18 cellular contexts compared by ENCODE assay signal in the genomic region with DNA sequence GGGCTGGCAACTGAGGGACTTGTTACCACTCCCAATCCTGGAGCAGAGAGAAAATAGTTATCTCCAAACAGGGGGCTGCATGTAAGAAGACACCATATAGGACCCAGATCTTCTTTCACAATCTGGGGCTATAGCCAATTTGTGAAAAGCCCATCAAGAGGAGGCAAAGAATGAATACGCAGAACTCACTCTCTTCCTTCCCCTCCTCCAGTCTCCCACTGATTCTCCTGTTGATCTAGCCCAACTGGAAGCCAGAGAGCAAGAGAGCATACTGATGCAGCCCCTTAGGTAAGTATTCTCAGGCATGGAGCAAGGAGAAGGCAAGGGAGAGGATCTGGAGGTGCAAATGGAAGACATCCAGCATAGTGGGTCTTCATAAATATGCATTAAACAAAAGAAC. TPM values are rescaled to one million over a fixed set of nuclear protein-coding genes. Genes with fewer than 3 reads are reported as not detected.
DNase-seq lines count a peak whose midpoint lies in the region; ATAC-seq and TF ChIP-seq lines count a peak whose summit lies in the region.
"Had no signal": no experiment of that assay in that cellular context is flagged by ENCODE, and none has a peak within 500 bp of the region (broad histone marks: within the 10 kb centered on the region; RNA-seq: fewer than 3 reads in every experiment).

No MANE protein-coding gene starts in this region.

- no peak overlapping the region for H4K5ac ChIP-seq in H9 (ENCODE audit: insufficient read length, low read depth, low read length)

- TF ChIP-seq POLR2A in prostate gland (IDR thresholded peaks at IDR 0.05): no peak

- H3K27ac Mint-ChIP-seq in H9 (no peak overlapping the region; a peak in 1 of 7 replicates), WTC11 (0 out of 2 replicates have a peak overlapping the region, but pooled peaks have one; percentile 3)
- H3K27ac Mint-ChIP-seq: CD4-positive, alpha-beta memory T cell had no signal

- H3K4ac ChIP-seq in H9 (ENCODE audit: low read depth, low read length): no peak overlapping the region

- intact Hi-C loops in prostate gland (cut with DNase I): no loop called here

- H2BK12ac ChIP-seq in H9 (ENCODE audit: insufficient read length, low read depth, low read length): no peak overlapping the region

- H3K4me3 ChIP-seq in iPS-20b (ENCODE audit: low read length) (peak overlapping the region; percentile 39; the same call in 1 of the 2 replicates), prostate gland (no peak overlapping the region), osteoblast (ENCODE audit: insufficient read depth, low read length) (no peak overlapping the region)

- H2BK5ac ChIP-seq in H9 (ENCODE audit: insufficient read length, low read length): no peak overlapping the region

- H3K27me3 ChIP-seq in H9 (ENCODE audit: insufficient read depth, low read length) (no peaks in the 10 kb centered on the region), iPS-20b (ENCODE audit: insufficient read depth, low read length) (no peaks in the 10 kb centered on the region), prostate gland (replicated peaks; ENCODE audit: insufficient read depth) (no peaks in the 10 kb centered on the region), osteoblast (ENCODE audit: insufficient read depth, low read length) (no peaks in the 10 kb centered on the region)

- no peak overlapping the region for H2BK15ac ChIP-seq in H9 (ENCODE audit: low read depth, low read length)

- H2BK120ac ChIP-seq in H9 (ENCODE audit: low read depth, low read length, poor library complexity, severe bottlenecking): no peak overlapping the region

- no peaks in the 10 kb centered on the region for H3K23me2 ChIP-seq in H9 (ENCODE audit: insufficient read length, low read depth, low read length, poor library complexity, severe bottlenecking)

- H4K91ac ChIP-seq in H9 (ENCODE audit: insufficient read length, low read depth, low read length): no peak overlapping the region

- no CpG with 5 or more reads among the region's 1 CpG for WGBS in H9 (ENCODE audit: extremely low coverage, insufficient read length, low lambda C conversion rate)
- 69% methylated on average over 1 of the region's 1 CpG for WGBS in prostate gland

- H4K20me1 ChIP-seq in H9 (ENCODE audit: control insufficient read depth, insufficient read depth, insufficient read length) (no peaks in the 10 kb centered on the region), osteoblast (ENCODE audit: insufficient read depth, low read length) (no peaks in the 10 kb centered on the region)

- peak; percentile 36; the same call in 1 of the 2 replicates for ATAC-seq in WTC11

- no peak overlapping the region for H3K14ac ChIP-seq in H9 (ENCODE audit: insufficient read depth, low read length)

- no peak for DNase-seq in H9
- no peak for DNase-seq in WTC11 (ENCODE audit: low spot score)
- DNase-seq in prostate gland (ENCODE audit: low spot score): no peak
- DNase-seq in osteoblast (ENCODE audit: insufficient read length, low spot score, missing footprints): no peak
- DNase-seq in H4 (ENCODE audit: low spot score): no peak
- DNase-seq: C1 segment of cervical spinal cord; Calu3; CD4-positive, alpha-beta memory T cell; COR-L47; DMS53; DMS79 treated with DMSO at 0.1 percent for 48 hours; GF-D8; HCEC 1CT had no signal

- H3K79me2 ChIP-seq in H9 (ENCODE audit: insufficient read depth, low read length) (no peaks in the 10 kb centered on the region), osteoblast (ENCODE audit: insufficient read depth, low read length) (no peaks in the 10 kb centered on the region)

- H3K18ac ChIP-seq in H9 (ENCODE audit: insufficient read length, low read depth, low read length): no peak overlapping the region

- H3K9me3 ChIP-seq in H9 (ENCODE audit: control insufficient read depth, low read depth, low read length) (no peaks in the 10 kb centered on the region), iPS-20b (ENCODE audit: insufficient read depth, low read depth, low read length) (no peaks in the 10 kb centered on the region), prostate gland (no peaks in the 10 kb centered on the region), osteoblast (ENCODE audit: low read depth, low read length) (no peaks in the 10 kb centered on the region)

- peaks cover 23 to 25% of the 10 kb centered on the region in 2 experiments for H3K4me1 Mint-ChIP-seq in H9
- H3K4me1 Mint-ChIP-seq in WTC11: peaks cover 41% of the 10 kb centered on the region
- H3K4me1 Mint-ChIP-seq: CD4-positive, alpha-beta memory T cell had no signal

- no peaks in the 10 kb centered on the region for H3K79me1 ChIP-seq in H9 (ENCODE audit: insufficient read depth, low read depth, low read length, poor library complexity, severe bottlenecking)

- H3K9me3 Mint-ChIP-seq in H9 (no peaks in the 10 kb centered on the region), WTC11 (no peaks in the 10 kb centered on the region)

- H3K4me1 ChIP-seq in H9 (ENCODE audit: insufficient read depth, low read length) (peaks cover 6% of the 10 kb centered on the region; the same call in 1 of the 2 replicates), iPS-20b (ENCODE audit: insufficient read depth, low read length) (peaks cover 26% of the 10 kb centered on the region), prostate gland (replicated peaks) (no peaks in the 10 kb centered on the region), osteoblast (ENCODE audit: insufficient read depth, low read length) (no peaks in the 10 kb centered on the region)

- no peak overlapping the region for H3K56ac ChIP-seq in H9 (ENCODE audit: insufficient read length, low read depth, low read length)

- no peak overlapping the region for H2AFZ ChIP-seq in H9 (ENCODE audit: low read length)
- H2AFZ ChIP-seq in osteoblast (ENCODE audit: low read length): no peak overlapping the region

- POLR2A ChIA-PET in WTC11 (lab: Charles Lee): no interaction called here

- H3K9ac ChIP-seq in H9 (ENCODE audit: extremely low read depth, insufficient read length, low read length) (peak overlapping the region; percentile 3), iPS-20b (ENCODE audit: low read depth, low read length) (peak overlapping the region; percentile 14; the same call in 1 of the 2 replicates)

- H3K4me2 ChIP-seq in H9 (ENCODE audit: insufficient read depth, insufficient read length, low read length): no peak overlapping the region
- H3K4me2 ChIP-seq in osteoblast (ENCODE audit: insufficient read depth, low read length): no peak overlapping the region

- CTCF ChIA-PET in WTC11 (lab: Charles Lee): interaction anchor here (1.1 kb wide), 1 partner anchor 166 kb away, joined by 5 read pairs; no protein-coding TSS in a partner anchor

- H2AK5ac ChIP-seq in H9 (ENCODE audit: insufficient read length, low read length): no peak overlapping the region

- no peaks in the 10 kb centered on the region; the same call in 1 of the 2 replicates for H3K27me3 Mint-ChIP-seq in H9 (ENCODE audit: low read depth)
- H3K27me3 Mint-ChIP-seq in WTC11 (ENCODE audit: low read depth): no peaks in the 10 kb centered on the region

- H3K27ac ChIP-seq in H9 (ENCODE audit: insufficient read length, low read depth, low read length) (no peak overlapping the region), iPS-20b (ENCODE audit: low read length) (peak overlapping the region; percentile 19), prostate gland (no peak overlapping the region), osteoblast (ENCODE audit: low read depth, low read length) (no peak overlapping the region)

- TF ChIP-seq CTCF in H9 (conservative IDR thresholded peaks at IDR 0.05): no peak
- TF ChIP-seq CTCF in WTC11 (IDR thresholded peaks at IDR 0.05): no peak
- TF ChIP-seq CTCF in prostate gland (IDR thresholded peaks at IDR 0.05): no peak
- no peak for TF ChIP-seq CTCF in osteoblast (IDR thresholded peaks at IDR 0.05; ENCODE audit: extremely low read depth, low read depth, low read length)

- H3T11ph ChIP-seq in H9 (ENCODE audit: low read length): no peak overlapping the region

- H4K8ac ChIP-seq in H9 (replicated peaks; ENCODE audit: insufficient read length, low read depth, low read length): no peak overlapping the region

- H3K4me3 Mint-ChIP-seq in H9 (no peak overlapping the region), WTC11 (no peak overlapping the region)
- H3K4me3 Mint-ChIP-seq: CD4-positive, alpha-beta memory T cell had no signal

- peaks cover 0 to 2% (median 0%) of the 10 kb centered on the region in 3 experiments; a peak in 2 of 7 replicates for H3K36me3 Mint-ChIP-seq in H9 (ENCODE audit: insufficient read depth in 1 of 3, low read depth in 3 of 3)
- no peaks in the 10 kb centered on the region for H3K36me3 Mint-ChIP-seq in WTC11
- H3K36me3 Mint-ChIP-seq: CD4-positive, alpha-beta memory T cell had no signal

- H3K36me3 ChIP-seq in iPS-20b (ENCODE audit: insufficient read depth, low read depth, low read length) (no peaks in the 10 kb centered on the region), prostate gland (no peaks in the 10 kb centered on the region), osteoblast (ENCODE audit: insufficient read depth, low read length) (no peaks in the 10 kb centered on the region)

- H3K23ac ChIP-seq in H9 (ENCODE audit: insufficient read length, low read depth, low read length): no peak overlapping the region

- H2BK20ac ChIP-seq in H9 (ENCODE audit: low read depth, low read length, poor library complexity, severe bottlenecking): no peak overlapping the region

TF ChIP-seq in WTC11, 78 proteins besides CTCF, POLR2A, EP300 and RAD21 (continues in another document):
- peak; percentile 66; the same call in 1 of the 2 replicates for TF ChIP-seq ZNF423 (CRISPR knock-in tag; IDR thresholded peaks at IDR 0.05)
- TF ChIP-seq NR2C2 (CRISPR knock-in tag; IDR thresholded peaks at IDR 0.05): no peak
- no peak for TF ChIP-seq IRF2 (CRISPR knock-in tag; IDR thresholded peaks at IDR 0.05; ENCODE audit: borderline replicate concordance, low read depth)
- no peak for TF ChIP-seq TEAD1 (CRISPR knock-in tag; IDR thresholded peaks at IDR 0.05)
- no peak for TF ChIP-seq ZNF219 (CRISPR knock-in tag; IDR thresholded peaks at IDR 0.05; ENCODE audit: borderline replicate concordance)

RNA-seq across cellular contexts. Expression of gene HMGB4, which starts 15.7 kb away (rescaled TPM):
- total RNA-seq in H9 (2021): not detected in 2 replicates
- total RNA-seq in WTC11 (2021): not detected in 3 replicates
- total RNA-seq in prostate gland: 10 to 100 TPM in 1 of 2 donors, not detected in 1; 25.1 TPM
- not detected in 2 replicates for total RNA-seq in osteoblast
- total RNA-seq in H4 (2014; rRNA removed; shearing (Covaris generic)): not detected in 2 replicates
- total RNA-seq: A172; A673; Calu3; CD4-positive, alpha-beta memory T cell; Daoy; G401 had no signal
